26 cellular contexts compared by ENCODE assay signal in the genomic region with DNA sequence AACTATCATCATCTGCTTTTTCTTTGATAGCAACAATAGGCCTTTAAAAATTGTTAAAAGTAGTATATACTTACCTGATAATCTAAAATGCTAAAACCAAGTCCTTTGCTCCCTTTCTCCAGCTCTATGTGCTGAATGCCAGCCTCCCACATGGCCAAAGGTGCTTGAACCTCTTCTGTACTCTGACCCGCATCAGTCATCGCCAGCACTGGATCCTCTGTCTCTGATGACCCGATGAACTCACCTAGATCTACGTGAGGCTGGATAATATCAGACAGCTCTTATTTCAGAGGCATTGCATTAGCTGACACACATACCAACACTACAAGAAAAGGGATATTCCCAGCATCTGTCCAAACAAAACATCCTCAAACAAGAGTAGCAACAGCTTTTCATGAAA.
"Had no signal": no experiment of that assay in that cellular context is flagged by ENCODE, and none has a peak within 500 bp of the region (broad histone marks: within the 10 kb centered on the region; RNA-seq: fewer than 3 reads in every experiment).

No MANE protein-coding gene starts in this region.

- ATAC-seq: left ventricle myocardium superior; naive thymus-derived CD4-positive, alpha-beta T cell; psoas muscle; stimulated activated memory B cell treated with anti-CD40 and anti-IgM and Interleukin-4, amounts not matched to agents 10 μg/mL and 1 μg/mL and 100 μg/mL, for 72 hours; stimulated activated naive CD8-positive, alpha-beta T cell treated with anti-CD3 and anti-CD28 coated beads, Interleukin-15, Interleukin-2, amounts not matched to agents 100 U/mL and 50 U/mL, for 24 hours; upper lobe of right lung had no signal

- H3K4me1 Mint-ChIP-seq: central memory CD8-positive, alpha-beta T cell; stimulated activated memory B cell treated with anti-CD40 and anti-IgM and Interleukin-4, amounts not matched to agents 10 μg/mL and 1 μg/mL and 100 μg/mL, for 72 hours had no signal

- H3K27ac ChIP-seq: coronary artery, ovary, psoas muscle, skin epidermis, spleen, testis, tibial artery, upper lobe of right lung, uterus had no signal

- H3K36me3 Mint-ChIP-seq: stimulated activated memory B cell treated with anti-CD40 and anti-IgM and Interleukin-4, amounts not matched to agents 10 μg/mL and 1 μg/mL and 100 μg/mL, for 72 hours had no signal

- H3K9me3 ChIP-seq: ovary, psoas muscle, testis, tibial artery, upper lobe of right lung, uterus had no signal

- H3K27me3 Mint-ChIP-seq: central memory CD8-positive, alpha-beta T cell; naive thymus-derived CD4-positive, alpha-beta T cell; stimulated activated memory B cell treated with anti-CD40 and anti-IgM and Interleukin-4, amounts not matched to agents 10 μg/mL and 1 μg/mL and 100 μg/mL, for 72 hours had no signal

- DNase-seq: dermis blood vessel endothelial cell; effector memory CD4-positive, alpha-beta T cell; erythroblast; kidney; left ventricle myocardium superior; mesenchymal stem cell; midbrain; naive thymus-derived CD4-positive, alpha-beta T cell; occipital lobe; ovary; posterior cingulate gyrus; psoas muscle; right cardiac atrium; spleen; stimulated activated CD4-positive, alpha-beta T cell treated with anti-CD3 and anti-CD28 coated beads, Interleukin-4, amount 100 ng/mL, for 4 hours; stimulated activated naive CD8-positive, alpha-beta T cell treated with anti-CD3 and anti-CD28 coated beads, Interleukin-15, Interleukin-2, amounts not matched to agents 100 U/mL and 50 U/mL, for 24 hours; substantia nigra; testis; tibial artery; upper lobe of right lung; uterus had no signal

- H3K4me3 Mint-ChIP-seq: central memory CD8-positive, alpha-beta T cell; naive thymus-derived CD4-positive, alpha-beta T cell; stimulated activated memory B cell treated with anti-CD40 and anti-IgM and Interleukin-4, amounts not matched to agents 10 μg/mL and 1 μg/mL and 100 μg/mL, for 72 hours had no signal

- H3K27me3 ChIP-seq: ovary, spleen, testis, tibial artery, upper lobe of right lung, uterus had no signal

- H3K4me1 ChIP-seq: psoas muscle, spleen, testis, tibial artery, upper lobe of right lung, uterus had no signal

- H3K4me3 ChIP-seq: coronary artery, lung, ovary, psoas muscle, skin epidermis, spleen, testis, tibial artery, upper lobe of right lung, uterus had no signal

- H3K27ac Mint-ChIP-seq: naive thymus-derived CD4-positive, alpha-beta T cell; stimulated activated memory B cell treated with anti-CD40 and anti-IgM and Interleukin-4, amounts not matched to agents 10 μg/mL and 1 μg/mL and 100 μg/mL, for 72 hours had no signal

- H3K36me3 ChIP-seq: ovary, uterus had no signal
